2 cellular contexts compared by ENCODE assay signal in genomic region chr5:135211083-135211790, GRCh38.
TF ChIP-seq lines count a peak whose summit lies in the region.

No MANE protein-coding gene starts in this region.

TF ChIP-seq in SK-N-SH treated with all-trans-retinoic acid at 6 μM for 48 hours, 23 proteins besides CTCF, POLR2A, EP300 and RAD21 (continued from another document):
- no peak for TF ChIP-seq PATZ1 (CRISPR knock-in tag; IDR thresholded peaks at IDR 0.05; ENCODE audit: borderline replicate concordance)
- no peak for TF ChIP-seq BACH2 (CRISPR knock-in tag; IDR thresholded peaks at IDR 0.05; ENCODE audit: borderline replicate concordance)
- TF ChIP-seq ARNTL (CRISPR knock-in tag; IDR thresholded peaks at IDR 0.05; ENCODE audit: borderline replicate concordance, low read depth): no peak

TF ChIP-seq in SK-N-SH, 30 proteins besides CTCF, POLR2A, EP300 and RAD21 (continued from another document):
- TF ChIP-seq REST (IDR thresholded peaks at IDR 0.05; ENCODE audit: low read depth, low read length) (no peak), GATA2 (CRISPR knock-in tag; IDR thresholded peaks at IDR 0.05) (no peak)
